ENCODE assay signal across 13 cellular contexts in the genomic region with DNA sequence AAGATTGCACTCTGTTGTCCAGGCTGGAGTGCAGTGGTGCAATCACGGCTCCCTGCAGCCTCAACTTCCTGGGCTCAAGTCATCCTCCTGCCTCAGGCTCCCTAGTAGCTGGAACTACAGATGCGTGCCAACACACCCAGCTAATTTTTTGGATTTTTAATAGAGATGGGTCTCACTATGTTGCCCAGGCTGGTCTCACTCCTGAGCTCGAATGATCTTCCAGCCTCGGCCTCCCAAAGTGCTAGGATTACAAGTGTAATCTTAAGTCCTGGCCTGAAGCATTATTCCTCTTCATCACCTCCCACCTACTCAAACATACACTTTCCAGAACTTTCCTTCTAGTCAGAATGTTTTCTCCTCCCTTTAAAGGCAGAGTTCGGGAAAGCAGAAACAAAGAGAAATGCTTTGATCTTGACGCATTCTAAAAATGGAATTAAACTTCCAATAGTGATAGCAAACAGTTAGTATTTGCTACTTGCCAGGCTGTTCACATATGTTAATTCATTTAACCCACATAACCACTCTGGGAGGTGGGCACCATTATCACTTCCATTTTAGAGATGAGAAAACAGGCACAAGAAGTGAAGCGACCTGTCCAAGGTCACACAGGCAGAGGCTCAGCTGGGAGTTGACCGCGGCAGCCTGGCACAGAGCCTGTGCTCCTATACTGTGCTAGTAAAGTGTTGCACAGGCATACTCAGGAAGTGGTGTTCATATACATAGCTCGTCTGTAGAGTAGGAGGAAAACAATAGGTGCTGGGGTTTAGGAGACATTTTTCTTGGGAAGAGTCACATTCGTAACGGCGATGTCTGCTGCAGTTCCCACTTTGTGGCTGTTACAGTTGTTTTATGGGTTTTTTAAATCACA. TPM values are rescaled to one million over a fixed set of nuclear protein-coding genes. Genes with fewer than 3 reads are reported as not detected.
A peak's percentile ranks its signal among the peaks of the same experiment; 100 is the strongest.
DNase-seq lines count a peak whose midpoint lies in the region; ATAC-seq and TF ChIP-seq lines count a peak whose summit lies in the region.
"Had no signal": no experiment of that assay in that cellular context is flagged by ENCODE, and none has a peak within 500 bp of the region (broad histone marks: within the 10 kb centered on the region; RNA-seq: fewer than 3 reads in every experiment).

No MANE protein-coding gene starts in this region.

- peak overlapping the region in 10 of 11 experiments; percentile 3 to 98 (median 93); a peak in 19 of 22 replicates for H3K4me2 ChIP-seq in BLaER1 treated with 17β-estradiol and CSF1 and Interleukin-3, amounts not matched to agents 10 nM and 100 nM

- H3K36me3 ChIP-seq in BLaER1 treated with 17β-estradiol and CSF1 and Interleukin-3, amounts not matched to agents 10 nM and 100 nM: no peaks in the 10 kb centered on the region
- H3K36me3 ChIP-seq in mucosa of descending colon (ENCODE audit: low read depth): peaks cover 3% of the 10 kb centered on the region
- H3K36me3 ChIP-seq: pancreas, vagina had no signal

- no peaks in the 10 kb centered on the region for H3K9me3 ChIP-seq in BLaER1 treated with 17β-estradiol and CSF1 and Interleukin-3, amounts not matched to agents 10 nM and 100 nM (replicated peaks in 1 of 11)
- no peaks in the 10 kb centered on the region for H3K9me3 ChIP-seq in mucosa of descending colon
- H3K9me3 ChIP-seq: pancreas, vagina had no signal

- intact Hi-C loops in mucosa of descending colon (cut with DNase I, micrococcal nuclease): no loop called here

- H3K4me3 Mint-ChIP-seq in activated T-helper 17 cell treated with anti-CD3 and anti-CD28 coated beads, Interleukin-2, amount 50 U/mL, for 72 hours: peak overlapping the region; percentile 30

- TF ChIP-seq CTCF in mucosa of descending colon (IDR thresholded peaks at IDR 0.05): no peak

- H3K36me3 Mint-ChIP-seq in activated T-helper 17 cell treated with anti-CD3 and anti-CD28 coated beads, Interleukin-2, amount 50 U/mL, for 72 hours (ENCODE audit: low read depth): peaks cover 16% of the 10 kb centered on the region
- H3K36me3 Mint-ChIP-seq: CD14-positive monocyte had no signal

- peak overlapping the region in 5 of 11 experiments; percentile 16 to 99 (median 92); a peak in 9 of 22 replicates for H3K27ac ChIP-seq in BLaER1 treated with 17β-estradiol and CSF1 and Interleukin-3, amounts not matched to agents 10 nM and 100 nM
- H3K27ac ChIP-seq: pancreas, vagina had no signal

- H3K4me3 ChIP-seq in BLaER1 treated with 17β-estradiol and CSF1 and Interleukin-3, amounts not matched to agents 10 nM and 100 nM: no peak overlapping the region
- no peak overlapping the region for H3K4me3 ChIP-seq in mucosa of descending colon
- H3K4me3 ChIP-seq: pancreas, vagina had no signal

- peaks cover 0 to 5% (median 0%) of the 10 kb centered on the region in 11 experiments; a peak in 4 of 22 replicates for H3K27me3 ChIP-seq in BLaER1 treated with 17β-estradiol and CSF1 and Interleukin-3, amounts not matched to agents 10 nM and 100 nM
- H3K27me3 ChIP-seq: pancreas, vagina had no signal

- peak overlapping the region in 4 of 11 experiments; percentile 2 to 20 (median 15); a peak in 3 of 22 replicates for H3K9ac ChIP-seq in BLaER1 treated with 17β-estradiol and CSF1 and Interleukin-3, amounts not matched to agents 10 nM and 100 nM

- ATAC-seq in activated T-helper 17 cell treated with anti-CD3 and anti-CD28 coated beads, Interleukin-2, amount 50 U/mL, for 72 hours (replicated peaks): no peak
- ATAC-seq in mucosa of descending colon (peak; percentile 16), GM18502 (IDR thresholded peaks at IDR 0.05; ENCODE audit: poor library complexity, unreplicated experiment) (no peak)
- ATAC-seq: pancreas had no signal

- H3K4me1 Mint-ChIP-seq in activated T-helper 17 cell treated with anti-CD3 and anti-CD28 coated beads, Interleukin-2, amount 50 U/mL, for 72 hours: peaks cover 20% of the 10 kb centered on the region

- DNase-seq in HT1080 (ENCODE audit: low read depth) (peak; percentile 80), mucosa of descending colon (peak; percentile 70 to 75 (median 72)), glomerular visceral epithelial cell (ENCODE audit: extremely low spot score) (no peak), Ammon's horn (ENCODE audit: low spot score) (no peak), NCI-H1694 (lab: John Stamatoyannopoulos, UW) (no peak)
- DNase-seq: activated CD8-positive, alpha-beta memory T cell treated with anti-CD3 and anti-CD28 coated beads for 24 hours; kidney glomerular epithelial cell; pancreas had no signal

- no peaks in the 10 kb centered on the region for H4K20me1 ChIP-seq in BLaER1 treated with 17β-estradiol and CSF1 and Interleukin-3, amounts not matched to agents 10 nM and 100 nM

- H3K27ac Mint-ChIP-seq in activated T-helper 17 cell treated with anti-CD3 and anti-CD28 coated beads, Interleukin-2, amount 50 U/mL, for 72 hours: peak overlapping the region; percentile 40
- H3K27ac Mint-ChIP-seq: CD14-positive monocyte had no signal

- H3K9me3 Mint-ChIP-seq in activated T-helper 17 cell treated with anti-CD3 and anti-CD28 coated beads, Interleukin-2, amount 50 U/mL, for 72 hours: no peaks in the 10 kb centered on the region

- no peaks in the 10 kb centered on the region for H3K27me3 Mint-ChIP-seq in activated T-helper 17 cell treated with anti-CD3 and anti-CD28 coated beads, Interleukin-2, amount 50 U/mL, for 72 hours

- peaks cover 28 to 91% (median 72%) of the 10 kb centered on the region in 10 experiments for H3K4me1 ChIP-seq in BLaER1 treated with 17β-estradiol and CSF1 and Interleukin-3, amounts not matched to agents 10 nM and 100 nM
- H3K4me1 ChIP-seq in mucosa of descending colon (ENCODE audit: low read depth): peaks cover 36% of the 10 kb centered on the region

RNA-seq across cellular contexts. Expression of gene TEX44, which starts 24.6 kb away (rescaled TPM):
- total RNA-seq in HT1080 (2014; rRNA removed; shearing (Covaris generic)): not detected in 2 replicates
- polyA plus RNA-seq in HT1080 (2015; cell fraction: cytosol; rRNA removed): not detected in 2 replicates
- polyA plus RNA-seq in HT1080 (2015; cell fraction: nucleus; rRNA removed): not detected in 2 replicates
- total RNA-seq in activated T-helper 17 cell treated with anti-CD3 and anti-CD28 coated beads, Interleukin-2, amount 50 U/mL, for 72 hours: not detected
- not detected for total RNA-seq in mucosa of descending colon
- total RNA-seq: pancreas, vagina had no signal
- polyA plus RNA-seq: CD14-positive monocyte, pancreas had no signal

Comparison
In these comparisons a context has a peak if more than half of its experiments do, and no peak if none do; other contexts are left out.
1. DNase-seq: peak in HT1080 (single experiment) and mucosa of descending colon (3 of 3); none in glomerular visceral epithelial cell (single experiment), Ammon's horn (single experiment) and NCI-H1694 (single experiment).